30 cellular contexts compared by ENCODE assay signal in genomic region chr17:35597604-35598003, GRCh38. TPM values are rescaled to one million over a fixed set of nuclear protein-coding genes. Genes with fewer than 3 reads are reported as not detected.
"Had no signal": no experiment of that assay in that cellular context is flagged by ENCODE, and none has a peak within 500 bp of the region (broad histone marks: within the 10 kb centered on the region; RNA-seq: fewer than 3 reads in every experiment).

No MANE protein-coding gene starts in this region.

- H3K9me3 Mint-ChIP-seq: immature natural killer cell; mesothelial cell of epicardium; naive thymus-derived CD4-positive, alpha-beta T cell; natural killer cell treated with Interleukin-12 subunit alpha and Interleukin-12 subunit beta and Interleukin-15 and Interleukin-18, amount 100 ng/mL, for 72 hours; stimulated activated memory B cell treated with anti-CD40 and anti-IgM and Interleukin-4, amounts not matched to agents 10 μg/mL and 1 μg/mL and 100 μg/mL, for 72 hours; stimulated activated naive CD8-positive, alpha-beta T cell treated with anti-CD3 and anti-CD28 coated beads, Interleukin-15, amount 100 ng/mL, for 72 hours; type B pancreatic cell had no signal

- H3K27ac Mint-ChIP-seq: mesothelial cell of epicardium; natural killer cell treated with Interleukin-12 subunit alpha and Interleukin-12 subunit beta and Interleukin-15 and Interleukin-18, amount 100 ng/mL, for 72 hours; progenitor cell of endocrine pancreas; stimulated activated memory B cell treated with anti-CD40 and anti-IgM and Interleukin-4, amounts not matched to agents 10 μg/mL and 1 μg/mL and 100 μg/mL, for 72 hours; stimulated activated naive CD8-positive, alpha-beta T cell treated with anti-CD3 and anti-CD28 coated beads, Interleukin-15, amount 100 ng/mL, for 72 hours; type B pancreatic cell had no signal

- ATAC-seq: naive thymus-derived CD4-positive, alpha-beta T cell; natural killer cell treated with Interleukin-12 subunit alpha and Interleukin-12 subunit beta and Interleukin-15 and Interleukin-18, amount 100 ng/mL, for 72 hours; stimulated activated memory B cell treated with anti-CD40 and anti-IgM and Interleukin-4, amounts not matched to agents 10 μg/mL and 1 μg/mL and 100 μg/mL, for 72 hours; stimulated activated naive CD8-positive, alpha-beta T cell treated with anti-CD3 and anti-CD28 coated beads, Interleukin-15, amount 100 ng/mL, for 72 hours had no signal

- H3K27ac ChIP-seq: ovary, sigmoid colon, tibial nerve, vagina had no signal

- H3K27me3 ChIP-seq: ovary, sigmoid colon, tibial nerve, vagina had no signal

- H3K4me3 Mint-ChIP-seq: immature natural killer cell; mesothelial cell of epicardium; naive thymus-derived CD4-positive, alpha-beta T cell; natural killer cell treated with Interleukin-12 subunit alpha and Interleukin-12 subunit beta and Interleukin-15 and Interleukin-18, amount 100 ng/mL, for 72 hours; stimulated activated memory B cell treated with anti-CD40 and anti-IgM and Interleukin-4, amounts not matched to agents 10 μg/mL and 1 μg/mL and 100 μg/mL, for 72 hours; stimulated activated naive CD8-positive, alpha-beta T cell treated with anti-CD3 and anti-CD28 coated beads, Interleukin-15, amount 100 ng/mL, for 72 hours; type B pancreatic cell had no signal

- DNase-seq: hypothalamus; immature natural killer cell; mesendoderm; naive thymus-derived CD4-positive, alpha-beta T cell; ovary; retina; right cardiac atrium; sigmoid colon; stimulated activated CD4-positive, alpha-beta T cell treated with anti-CD3 and anti-CD28 coated beads, Interleukin-1b, Interleukin-23, amount 100 ng/mL, for 48 hours; stimulated activated CD4-positive, alpha-beta T cell treated with anti-CD3 and anti-CD28 coated beads, Interleukin-2, amount 100 ng/mL, for 48 hours; stimulated activated CD4-positive, alpha-beta T cell treated with anti-CD3 and anti-CD28 coated beads, Interleukin-4, amount 100 ng/mL, for 4 hours; stimulated activated CD8-positive, alpha-beta memory T cell treated with anti-CD3 and anti-CD28 coated beads, Interleukin-4, amount 100 ng/mL, for 48 hours; stimulated activated naive CD4-positive, alpha-beta T cell treated with Interleukin-2 at 50 U/mL for 16 hours; stimulated activated naive CD8-positive, alpha-beta T cell treated with anti-CD3 and anti-CD28 coated beads, Interleukin-15, amount 100 ng/mL, for 72 hours; substantia nigra had no signal

- H3K36me3 ChIP-seq: ovary had no signal

- H3K4me1 Mint-ChIP-seq: stimulated activated memory B cell treated with anti-CD40 and anti-IgM and Interleukin-4, amounts not matched to agents 10 μg/mL and 1 μg/mL and 100 μg/mL, for 72 hours; stimulated activated naive CD8-positive, alpha-beta T cell treated with anti-CD3 and anti-CD28 coated beads, Interleukin-15, amount 100 ng/mL, for 72 hours had no signal

- H3K4me3 ChIP-seq: lung, ovary, sigmoid colon, smooth muscle cell, tibial nerve, vagina had no signal

- H3K27me3 Mint-ChIP-seq: naive thymus-derived CD4-positive, alpha-beta T cell; natural killer cell treated with Interleukin-12 subunit alpha and Interleukin-12 subunit beta and Interleukin-15 and Interleukin-18, amount 100 ng/mL, for 72 hours; progenitor cell of endocrine pancreas; stimulated activated memory B cell treated with anti-CD40 and anti-IgM and Interleukin-4, amounts not matched to agents 10 μg/mL and 1 μg/mL and 100 μg/mL, for 72 hours; stimulated activated naive CD8-positive, alpha-beta T cell treated with anti-CD3 and anti-CD28 coated beads, Interleukin-15, amount 100 ng/mL, for 72 hours; type B pancreatic cell had no signal

- H3K4me1 ChIP-seq: vagina had no signal

- H3K9me3 ChIP-seq: ovary, sigmoid colon, tibial nerve, vagina had no signal

RNA-seq across cellular contexts. Expression of gene SLFN14, which starts 37.0 kb away (rescaled TPM):
- total RNA-seq: kidney epithelial cell; lower leg skin; mesothelial cell of epicardium; myocyte; naive thymus-derived CD4-positive, alpha-beta T cell; natural killer cell treated with Interleukin-12 subunit alpha and Interleukin-12 subunit beta and Interleukin-15 and Interleukin-18, amount 100 ng/mL, for 72 hours; omental fat pad; ovary; progenitor cell of endocrine pancreas; pulmonary artery endothelial cell; right cardiac atrium; sigmoid colon; smooth muscle cell; tibial nerve; ureter; vagina had no signal
